In the genomic region with DNA sequence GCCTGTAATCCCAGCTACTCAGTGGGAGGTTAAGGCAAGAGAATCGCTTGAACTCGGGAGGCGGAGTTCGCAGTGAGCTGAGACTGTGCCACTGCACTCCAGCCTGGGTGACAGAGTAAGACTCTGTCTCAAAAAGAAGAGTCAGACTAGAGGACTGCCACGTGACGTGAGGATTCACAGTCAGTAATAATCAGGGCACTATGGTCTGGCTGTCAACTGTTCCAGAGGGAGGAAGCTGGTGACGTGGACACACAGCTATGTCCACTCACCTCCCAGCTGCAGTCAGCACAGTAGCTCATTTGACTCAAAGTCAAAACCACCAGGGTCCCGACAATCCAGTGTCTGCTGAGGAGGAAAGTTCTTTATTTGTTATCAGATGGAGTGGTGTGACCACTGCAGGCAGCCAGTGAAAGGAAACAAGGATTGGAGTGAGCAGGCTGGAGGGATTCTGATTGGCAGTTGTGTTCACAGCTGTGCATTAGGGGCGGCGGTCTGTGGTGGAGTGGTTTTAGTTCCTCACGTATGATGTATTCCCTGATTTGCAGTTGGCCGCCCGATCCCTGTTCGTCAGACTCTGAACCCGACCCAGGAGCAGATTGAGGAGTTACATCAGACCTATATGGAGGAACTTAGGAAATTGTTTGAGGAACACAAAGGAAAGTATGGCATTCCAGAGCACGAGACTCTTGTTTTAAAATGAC, we compare ENCODE assay signal across 1 cellular context.
TF ChIP-seq lines count a peak whose summit lies in the region.

No MANE protein-coding gene starts in this region.

TF ChIP-seq in K562, 482 proteins besides CTCF, POLR2A, EP300 and RAD21 (continued from another document and continues in another):
- TF ChIP-seq, protein P1, sequence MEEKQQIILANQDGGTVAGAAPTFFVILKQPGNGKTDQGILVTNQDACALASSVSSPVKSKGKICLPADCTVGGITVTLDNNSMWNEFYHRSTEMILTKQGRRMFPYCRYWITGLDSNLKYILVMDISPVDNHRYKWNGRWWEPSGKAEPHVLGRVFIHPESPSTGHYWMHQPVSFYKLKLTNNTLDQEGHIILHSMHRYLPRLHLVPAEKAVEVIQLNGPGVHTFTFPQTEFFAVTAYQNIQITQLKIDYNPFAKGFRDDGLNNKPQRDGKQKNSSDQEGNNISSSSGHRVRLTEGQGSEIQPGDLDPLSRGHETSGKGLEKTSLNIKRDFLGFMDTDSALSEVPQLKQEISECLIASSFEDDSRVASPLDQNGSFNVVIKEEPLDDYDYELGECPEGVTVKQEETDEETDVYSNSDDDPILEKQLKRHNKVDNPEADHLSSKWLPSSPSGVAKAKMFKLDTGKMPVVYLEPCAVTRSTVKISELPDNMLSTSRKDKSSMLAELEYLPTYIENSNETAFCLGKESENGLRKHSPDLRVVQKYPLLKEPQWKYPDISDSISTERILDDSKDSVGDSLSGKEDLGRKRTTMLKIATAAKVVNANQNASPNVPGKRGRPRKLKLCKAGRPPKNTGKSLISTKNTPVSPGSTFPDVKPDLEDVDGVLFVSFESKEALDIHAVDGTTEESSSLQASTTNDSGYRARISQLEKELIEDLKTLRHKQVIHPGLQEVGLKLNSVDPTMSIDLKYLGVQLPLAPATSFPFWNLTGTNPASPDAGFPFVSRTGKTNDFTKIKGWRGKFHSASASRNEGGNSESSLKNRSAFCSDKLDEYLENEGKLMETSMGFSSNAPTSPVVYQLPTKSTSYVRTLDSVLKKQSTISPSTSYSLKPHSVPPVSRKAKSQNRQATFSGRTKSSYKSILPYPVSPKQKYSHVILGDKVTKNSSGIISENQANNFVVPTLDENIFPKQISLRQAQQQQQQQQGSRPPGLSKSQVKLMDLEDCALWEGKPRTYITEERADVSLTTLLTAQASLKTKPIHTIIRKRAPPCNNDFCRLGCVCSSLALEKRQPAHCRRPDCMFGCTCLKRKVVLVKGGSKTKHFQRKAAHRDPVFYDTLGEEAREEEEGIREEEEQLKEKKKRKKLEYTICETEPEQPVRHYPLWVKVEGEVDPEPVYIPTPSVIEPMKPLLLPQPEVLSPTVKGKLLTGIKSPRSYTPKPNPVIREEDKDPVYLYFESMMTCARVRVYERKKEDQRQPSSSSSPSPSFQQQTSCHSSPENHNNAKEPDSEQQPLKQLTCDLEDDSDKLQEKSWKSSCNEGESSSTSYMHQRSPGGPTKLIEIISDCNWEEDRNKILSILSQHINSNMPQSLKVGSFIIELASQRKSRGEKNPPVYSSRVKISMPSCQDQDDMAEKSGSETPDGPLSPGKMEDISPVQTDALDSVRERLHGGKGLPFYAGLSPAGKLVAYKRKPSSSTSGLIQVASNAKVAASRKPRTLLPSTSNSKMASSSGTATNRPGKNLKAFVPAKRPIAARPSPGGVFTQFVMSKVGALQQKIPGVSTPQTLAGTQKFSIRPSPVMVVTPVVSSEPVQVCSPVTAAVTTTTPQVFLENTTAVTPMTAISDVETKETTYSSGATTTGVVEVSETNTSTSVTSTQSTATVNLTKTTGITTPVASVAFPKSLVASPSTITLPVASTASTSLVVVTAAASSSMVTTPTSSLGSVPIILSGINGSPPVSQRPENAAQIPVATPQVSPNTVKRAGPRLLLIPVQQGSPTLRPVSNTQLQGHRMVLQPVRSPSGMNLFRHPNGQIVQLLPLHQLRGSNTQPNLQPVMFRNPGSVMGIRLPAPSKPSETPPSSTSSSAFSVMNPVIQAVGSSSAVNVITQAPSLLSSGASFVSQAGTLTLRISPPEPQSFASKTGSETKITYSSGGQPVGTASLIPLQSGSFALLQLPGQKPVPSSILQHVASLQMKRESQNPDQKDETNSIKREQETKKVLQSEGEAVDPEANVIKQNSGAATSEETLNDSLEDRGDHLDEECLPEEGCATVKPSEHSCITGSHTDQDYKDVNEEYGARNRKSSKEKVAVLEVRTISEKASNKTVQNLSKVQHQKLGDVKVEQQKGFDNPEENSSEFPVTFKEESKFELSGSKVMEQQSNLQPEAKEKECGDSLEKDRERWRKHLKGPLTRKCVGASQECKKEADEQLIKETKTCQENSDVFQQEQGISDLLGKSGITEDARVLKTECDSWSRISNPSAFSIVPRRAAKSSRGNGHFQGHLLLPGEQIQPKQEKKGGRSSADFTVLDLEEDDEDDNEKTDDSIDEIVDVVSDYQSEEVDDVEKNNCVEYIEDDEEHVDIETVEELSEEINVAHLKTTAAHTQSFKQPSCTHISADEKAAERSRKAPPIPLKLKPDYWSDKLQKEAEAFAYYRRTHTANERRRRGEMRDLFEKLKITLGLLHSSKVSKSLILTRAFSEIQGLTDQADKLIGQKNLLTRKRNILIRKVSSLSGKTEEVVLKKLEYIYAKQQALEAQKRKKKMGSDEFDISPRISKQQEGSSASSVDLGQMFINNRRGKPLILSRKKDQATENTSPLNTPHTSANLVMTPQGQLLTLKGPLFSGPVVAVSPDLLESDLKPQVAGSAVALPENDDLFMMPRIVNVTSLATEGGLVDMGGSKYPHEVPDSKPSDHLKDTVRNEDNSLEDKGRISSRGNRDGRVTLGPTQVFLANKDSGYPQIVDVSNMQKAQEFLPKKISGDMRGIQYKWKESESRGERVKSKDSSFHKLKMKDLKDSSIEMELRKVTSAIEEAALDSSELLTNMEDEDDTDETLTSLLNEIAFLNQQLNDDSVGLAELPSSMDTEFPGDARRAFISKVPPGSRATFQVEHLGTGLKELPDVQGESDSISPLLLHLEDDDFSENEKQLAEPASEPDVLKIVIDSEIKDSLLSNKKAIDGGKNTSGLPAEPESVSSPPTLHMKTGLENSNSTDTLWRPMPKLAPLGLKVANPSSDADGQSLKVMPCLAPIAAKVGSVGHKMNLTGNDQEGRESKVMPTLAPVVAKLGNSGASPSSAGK (IDR thresholded peaks at IDR 0.05), result peak; percentile 44; the same call in 1 of the 2 replicates
- no peak for TF ChIP-seq KDM5B (IDR thresholded peaks at IDR 0.05; ENCODE audit: insufficient replicate concordance, low read depth, low read length)
- TF ChIP-seq, protein P2, sequence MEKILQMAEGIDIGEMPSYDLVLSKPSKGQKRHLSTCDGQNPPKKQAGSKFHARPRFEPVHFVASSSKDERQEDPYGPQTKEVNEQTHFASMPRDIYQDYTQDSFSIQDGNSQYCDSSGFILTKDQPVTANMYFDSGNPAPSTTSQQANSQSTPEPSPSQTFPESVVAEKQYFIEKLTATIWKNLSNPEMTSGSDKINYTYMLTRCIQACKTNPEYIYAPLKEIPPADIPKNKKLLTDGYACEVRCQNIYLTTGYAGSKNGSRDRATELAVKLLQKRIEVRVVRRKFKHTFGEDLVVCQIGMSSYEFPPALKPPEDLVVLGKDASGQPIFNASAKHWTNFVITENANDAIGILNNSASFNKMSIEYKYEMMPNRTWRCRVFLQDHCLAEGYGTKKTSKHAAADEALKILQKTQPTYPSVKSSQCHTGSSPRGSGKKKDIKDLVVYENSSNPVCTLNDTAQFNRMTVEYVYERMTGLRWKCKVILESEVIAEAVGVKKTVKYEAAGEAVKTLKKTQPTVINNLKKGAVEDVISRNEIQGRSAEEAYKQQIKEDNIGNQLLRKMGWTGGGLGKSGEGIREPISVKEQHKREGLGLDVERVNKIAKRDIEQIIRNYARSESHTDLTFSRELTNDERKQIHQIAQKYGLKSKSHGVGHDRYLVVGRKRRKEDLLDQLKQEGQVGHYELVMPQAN (IDR thresholded peaks at IDR 0.05; ENCODE audit: borderline replicate concordance), result 0 out of 2 replicates have a peak, but pooled peaks have one; percentile 53
- TF ChIP-seq ZC3H8 (IDR thresholded peaks at IDR 0.05), result no peak
- no peak for TF ChIP-seq SRSF3 (IDR thresholded peaks at IDR 0.05; ENCODE audit: insufficient read depth, low read length)
- no peak for TF ChIP-seq FOXJ3 (CRISPR knock-in tag; IDR thresholded peaks at IDR 0.05)
- TF ChIP-seq NELFE (IDR thresholded peaks at IDR 0.05; ENCODE audit: insufficient read depth, insufficient read length), result no peak
- peak; percentile 44; the same call in 1 of the 2 replicates for TF ChIP-seq NFRKB (IDR thresholded peaks at IDR 0.05; ENCODE audit: low read depth)
- no peak for TF ChIP-seq YBX1 (IDR thresholded peaks at IDR 0.05)
- TF ChIP-seq NR3C1 (CRISPR knock-in tag; IDR thresholded peaks at IDR 0.05), result no peak
- TF ChIP-seq, protein P3, sequence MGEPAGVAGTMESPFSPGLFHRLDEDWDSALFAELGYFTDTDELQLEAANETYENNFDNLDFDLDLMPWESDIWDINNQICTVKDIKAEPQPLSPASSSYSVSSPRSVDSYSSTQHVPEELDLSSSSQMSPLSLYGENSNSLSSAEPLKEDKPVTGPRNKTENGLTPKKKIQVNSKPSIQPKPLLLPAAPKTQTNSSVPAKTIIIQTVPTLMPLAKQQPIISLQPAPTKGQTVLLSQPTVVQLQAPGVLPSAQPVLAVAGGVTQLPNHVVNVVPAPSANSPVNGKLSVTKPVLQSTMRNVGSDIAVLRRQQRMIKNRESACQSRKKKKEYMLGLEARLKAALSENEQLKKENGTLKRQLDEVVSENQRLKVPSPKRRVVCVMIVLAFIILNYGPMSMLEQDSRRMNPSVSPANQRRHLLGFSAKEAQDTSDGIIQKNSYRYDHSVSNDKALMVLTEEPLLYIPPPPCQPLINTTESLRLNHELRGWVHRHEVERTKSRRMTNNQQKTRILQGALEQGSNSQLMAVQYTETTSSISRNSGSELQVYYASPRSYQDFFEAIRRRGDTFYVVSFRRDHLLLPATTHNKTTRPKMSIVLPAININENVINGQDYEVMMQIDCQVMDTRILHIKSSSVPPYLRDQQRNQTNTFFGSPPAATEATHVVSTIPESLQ (CRISPR knock-in tag; IDR thresholded peaks at IDR 0.05), result no peak
- TF ChIP-seq ZNF644 (tag; IDR thresholded peaks at IDR 0.05; ENCODE audit: low read depth), result no peak
- no peak for TF ChIP-seq ZNF584 (CRISPR knock-in tag; IDR thresholded peaks at IDR 0.05; ENCODE audit: low read depth)
- TF ChIP-seq, protein P4, sequence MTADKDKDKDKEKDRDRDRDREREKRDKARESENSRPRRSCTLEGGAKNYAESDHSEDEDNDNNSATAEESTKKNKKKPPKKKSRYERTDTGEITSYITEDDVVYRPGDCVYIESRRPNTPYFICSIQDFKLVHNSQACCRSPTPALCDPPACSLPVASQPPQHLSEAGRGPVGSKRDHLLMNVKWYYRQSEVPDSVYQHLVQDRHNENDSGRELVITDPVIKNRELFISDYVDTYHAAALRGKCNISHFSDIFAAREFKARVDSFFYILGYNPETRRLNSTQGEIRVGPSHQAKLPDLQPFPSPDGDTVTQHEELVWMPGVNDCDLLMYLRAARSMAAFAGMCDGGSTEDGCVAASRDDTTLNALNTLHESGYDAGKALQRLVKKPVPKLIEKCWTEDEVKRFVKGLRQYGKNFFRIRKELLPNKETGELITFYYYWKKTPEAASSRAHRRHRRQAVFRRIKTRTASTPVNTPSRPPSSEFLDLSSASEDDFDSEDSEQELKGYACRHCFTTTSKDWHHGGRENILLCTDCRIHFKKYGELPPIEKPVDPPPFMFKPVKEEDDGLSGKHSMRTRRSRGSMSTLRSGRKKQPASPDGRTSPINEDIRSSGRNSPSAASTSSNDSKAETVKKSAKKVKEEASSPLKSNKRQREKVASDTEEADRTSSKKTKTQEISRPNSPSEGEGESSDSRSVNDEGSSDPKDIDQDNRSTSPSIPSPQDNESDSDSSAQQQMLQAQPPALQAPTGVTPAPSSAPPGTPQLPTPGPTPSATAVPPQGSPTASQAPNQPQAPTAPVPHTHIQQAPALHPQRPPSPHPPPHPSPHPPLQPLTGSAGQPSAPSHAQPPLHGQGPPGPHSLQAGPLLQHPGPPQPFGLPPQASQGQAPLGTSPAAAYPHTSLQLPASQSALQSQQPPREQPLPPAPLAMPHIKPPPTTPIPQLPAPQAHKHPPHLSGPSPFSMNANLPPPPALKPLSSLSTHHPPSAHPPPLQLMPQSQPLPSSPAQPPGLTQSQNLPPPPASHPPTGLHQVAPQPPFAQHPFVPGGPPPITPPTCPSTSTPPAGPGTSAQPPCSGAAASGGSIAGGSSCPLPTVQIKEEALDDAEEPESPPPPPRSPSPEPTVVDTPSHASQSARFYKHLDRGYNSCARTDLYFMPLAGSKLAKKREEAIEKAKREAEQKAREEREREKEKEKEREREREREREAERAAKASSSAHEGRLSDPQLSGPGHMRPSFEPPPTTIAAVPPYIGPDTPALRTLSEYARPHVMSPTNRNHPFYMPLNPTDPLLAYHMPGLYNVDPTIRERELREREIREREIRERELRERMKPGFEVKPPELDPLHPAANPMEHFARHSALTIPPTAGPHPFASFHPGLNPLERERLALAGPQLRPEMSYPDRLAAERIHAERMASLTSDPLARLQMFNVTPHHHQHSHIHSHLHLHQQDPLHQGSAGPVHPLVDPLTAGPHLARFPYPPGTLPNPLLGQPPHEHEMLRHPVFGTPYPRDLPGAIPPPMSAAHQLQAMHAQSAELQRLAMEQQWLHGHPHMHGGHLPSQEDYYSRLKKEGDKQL (CRISPR knock-in tag; IDR thresholded peaks at IDR 0.05; ENCODE audit: borderline replicate concordance), result no peak
- TF ChIP-seq, protein P5, sequence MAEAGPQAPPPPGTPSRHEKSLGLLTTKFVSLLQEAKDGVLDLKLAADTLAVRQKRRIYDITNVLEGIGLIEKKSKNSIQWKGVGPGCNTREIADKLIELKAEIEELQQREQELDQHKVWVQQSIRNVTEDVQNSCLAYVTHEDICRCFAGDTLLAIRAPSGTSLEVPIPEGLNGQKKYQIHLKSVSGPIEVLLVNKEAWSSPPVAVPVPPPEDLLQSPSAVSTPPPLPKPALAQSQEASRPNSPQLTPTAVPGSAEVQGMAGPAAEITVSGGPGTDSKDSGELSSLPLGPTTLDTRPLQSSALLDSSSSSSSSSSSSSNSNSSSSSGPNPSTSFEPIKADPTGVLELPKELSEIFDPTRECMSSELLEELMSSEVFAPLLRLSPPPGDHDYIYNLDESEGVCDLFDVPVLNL (CRISPR knock-in tag; IDR thresholded peaks at IDR 0.05; ENCODE audit: low read depth), result no peak
- TF ChIP-seq, protein P6, sequence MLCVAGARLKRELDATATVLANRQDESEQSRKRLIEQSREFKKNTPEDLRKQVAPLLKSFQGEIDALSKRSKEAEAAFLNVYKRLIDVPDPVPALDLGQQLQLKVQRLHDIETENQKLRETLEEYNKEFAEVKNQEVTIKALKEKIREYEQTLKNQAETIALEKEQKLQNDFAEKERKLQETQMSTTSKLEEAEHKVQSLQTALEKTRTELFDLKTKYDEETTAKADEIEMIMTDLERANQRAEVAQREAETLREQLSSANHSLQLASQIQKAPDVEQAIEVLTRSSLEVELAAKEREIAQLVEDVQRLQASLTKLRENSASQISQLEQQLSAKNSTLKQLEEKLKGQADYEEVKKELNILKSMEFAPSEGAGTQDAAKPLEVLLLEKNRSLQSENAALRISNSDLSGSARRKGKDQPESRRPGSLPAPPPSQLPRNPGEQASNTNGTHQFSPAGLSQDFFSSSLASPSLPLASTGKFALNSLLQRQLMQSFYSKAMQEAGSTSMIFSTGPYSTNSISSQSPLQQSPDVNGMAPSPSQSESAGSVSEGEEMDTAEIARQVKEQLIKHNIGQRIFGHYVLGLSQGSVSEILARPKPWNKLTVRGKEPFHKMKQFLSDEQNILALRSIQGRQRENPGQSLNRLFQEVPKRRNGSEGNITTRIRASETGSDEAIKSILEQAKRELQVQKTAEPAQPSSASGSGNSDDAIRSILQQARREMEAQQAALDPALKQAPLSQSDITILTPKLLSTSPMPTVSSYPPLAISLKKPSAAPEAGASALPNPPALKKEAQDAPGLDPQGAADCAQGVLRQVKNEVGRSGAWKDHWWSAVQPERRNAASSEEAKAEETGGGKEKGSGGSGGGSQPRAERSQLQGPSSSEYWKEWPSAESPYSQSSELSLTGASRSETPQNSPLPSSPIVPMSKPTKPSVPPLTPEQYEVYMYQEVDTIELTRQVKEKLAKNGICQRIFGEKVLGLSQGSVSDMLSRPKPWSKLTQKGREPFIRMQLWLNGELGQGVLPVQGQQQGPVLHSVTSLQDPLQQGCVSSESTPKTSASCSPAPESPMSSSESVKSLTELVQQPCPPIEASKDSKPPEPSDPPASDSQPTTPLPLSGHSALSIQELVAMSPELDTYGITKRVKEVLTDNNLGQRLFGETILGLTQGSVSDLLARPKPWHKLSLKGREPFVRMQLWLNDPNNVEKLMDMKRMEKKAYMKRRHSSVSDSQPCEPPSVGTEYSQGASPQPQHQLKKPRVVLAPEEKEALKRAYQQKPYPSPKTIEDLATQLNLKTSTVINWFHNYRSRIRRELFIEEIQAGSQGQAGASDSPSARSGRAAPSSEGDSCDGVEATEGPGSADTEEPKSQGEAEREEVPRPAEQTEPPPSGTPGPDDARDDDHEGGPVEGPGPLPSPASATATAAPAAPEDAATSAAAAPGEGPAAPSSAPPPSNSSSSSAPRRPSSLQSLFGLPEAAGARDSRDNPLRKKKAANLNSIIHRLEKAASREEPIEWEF (CRISPR knock-in tag; IDR thresholded peaks at IDR 0.05), result no peak
